Comparison of ENCODE assay signal across 15 cellular contexts in the genomic region with DNA sequence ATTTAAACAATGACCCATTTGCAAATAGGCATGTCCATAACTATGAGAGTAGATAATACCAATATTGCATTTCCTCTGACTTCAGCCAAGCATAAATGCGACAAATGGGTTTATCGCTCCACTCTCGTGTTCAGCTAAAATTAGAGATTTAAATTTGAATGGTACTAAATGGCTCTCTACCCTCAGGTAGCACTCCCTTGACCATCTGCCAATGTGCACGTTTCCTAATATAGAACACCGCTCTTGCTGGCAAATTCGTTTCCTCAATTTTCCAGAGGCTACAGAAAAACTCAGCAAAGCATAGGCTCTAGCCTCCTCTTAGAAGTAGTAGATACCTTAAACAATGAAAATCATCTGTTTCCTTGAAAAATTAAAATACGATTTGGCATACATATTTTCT.
A peak's percentile ranks its signal among the peaks of the same experiment; 100 is the strongest.
DNase-seq lines count a peak whose midpoint lies in the region; TF ChIP-seq lines count a peak whose summit lies in the region.
"Had no signal": no experiment of that assay in that cellular context is flagged by ENCODE, and none has a peak within 500 bp of the region (broad histone marks: within the 10 kb centered on the region; RNA-seq: fewer than 3 reads in every experiment).

No MANE protein-coding gene starts in this region.

- no peak for TF ChIP-seq EP300 in ovary (IDR thresholded peaks at IDR 0.05)

- 87 to 92% (median 89%) methylated on average over 7 of the region's 7 CpGs for WGBS in ovary, 3 donors

- H3K4me3 ChIP-seq in ovary, result no peak overlapping the region
- H3K4me3 ChIP-seq: A549, GM12878, GM23338 had no signal

- no peaks in the 10 kb centered on the region for H3K9me3 ChIP-seq in ovary
- H3K9me3 ChIP-seq: A549, BE2C had no signal

- DNase-seq in NCI-H128 (lab: John Stamatoyannopoulos, UW; ENCODE audit: unreplicated experiment) (peak; percentile 74), NCI-H2081 treated with DMSO at 0.1 percent for 48 hours (lab: John Stamatoyannopoulos, UW) (peak; percentile 96), NCI-H748 (lab: John Stamatoyannopoulos, UW; ENCODE audit: unreplicated experiment) (peak; percentile 87), ovary (no peak), DMS153 (lab: John Stamatoyannopoulos, UW) (no peak), cerebellar nuclear complex (lab: John Stamatoyannopoulos, UW) (no peak)
- DNase-seq: BE2C; CD4-positive, alpha-beta memory T cell; COR-L47; H7; IMR-90 had no signal

- H3K36me3 ChIP-seq in ovary, result no peaks in the 10 kb centered on the region
- H3K36me3 ChIP-seq: BE2C had no signal

- intact Hi-C loops in ovary (cut with DNase I), result no loop called here

- no peaks in the 10 kb centered on the region for H3K4me1 ChIP-seq in ovary (ENCODE audit: insufficient read depth)
- H3K4me1 ChIP-seq: A549, BE2C had no signal

- H3K27me3 ChIP-seq in ovary, result no peaks in the 10 kb centered on the region
- H3K27me3 ChIP-seq: BE2C had no signal

- no peak overlapping the region for H3K27ac ChIP-seq in ovary
- H3K27ac ChIP-seq: A549, C4-2B had no signal

- TF ChIP-seq CTCF in ovary (IDR thresholded peaks at IDR 0.05), result no peak

- no peak for TF ChIP-seq POLR2A in ovary (IDR thresholded peaks at IDR 0.05)

Comparison
In these comparisons a context has a peak if more than half of its experiments do, and no peak if none do; other contexts are left out.
1. DNase-seq: peak in NCI-H128 (single experiment), NCI-H2081 treated with DMSO at 0.1 percent for 48 hours (single experiment) and NCI-H748 (single experiment); none in ovary (0 of 5), DMS153 (single experiment) and cerebellar nuclear complex (0 of 2).